In the genomic region with DNA sequence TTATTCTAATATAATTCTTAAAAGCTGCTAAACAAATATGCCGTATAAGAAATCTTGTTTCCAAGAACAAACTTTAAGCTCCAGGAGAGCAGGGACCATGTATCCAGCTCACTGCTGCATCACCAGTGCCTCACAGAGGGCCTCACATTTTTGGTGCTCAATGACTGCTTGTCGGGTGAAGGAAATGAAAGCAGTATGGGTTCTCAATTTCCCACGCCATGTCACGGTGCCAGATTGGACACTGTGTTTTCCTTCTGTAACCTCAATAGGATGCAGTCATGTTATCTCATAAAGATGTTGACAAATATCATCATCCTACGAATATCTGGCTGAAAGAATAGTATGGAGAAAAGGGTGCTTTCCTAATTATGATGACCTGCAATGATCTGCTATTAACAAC, we compare ENCODE assay signal across 13 cellular contexts.
DNase-seq lines count a peak whose midpoint lies in the region; ATAC-seq and TF ChIP-seq lines count a peak whose summit lies in the region.
"Had no signal": no experiment of that assay in that cellular context is flagged by ENCODE, and none has a peak within 500 bp of the region (broad histone marks: within the 10 kb centered on the region; RNA-seq: fewer than 3 reads in every experiment).

No MANE protein-coding gene starts in this region.

- H3K27ac Mint-ChIP-seq in glutamatergic neuron (ENCODE audit: unreplicated experiment): peak overlapping the region; percentile 62
- H3K27ac Mint-ChIP-seq in type B pancreatic cell: no peak overlapping the region
- H3K27ac Mint-ChIP-seq: activated B cell treated with CpG ODN at 0.5 μM for 24 hours; activated naive CD8-positive, alpha-beta T cell treated with anti-CD3 and anti-CD28 coated beads, Interleukin-2, amount 50 U/mL, for 24 hours; T-helper 1 cell treated with Interleukin-12 subunit alpha and Interleukin-12 subunit beta and Interleukin-4 antibody, amounts not matched to agents 30 μg/mL and 1 μg/mL, for 36 hours had no signal

- no peaks in the 10 kb centered on the region for H3K36me3 Mint-ChIP-seq in glutamatergic neuron (ENCODE audit: unreplicated experiment)
- no peaks in the 10 kb centered on the region for H3K36me3 Mint-ChIP-seq in type B pancreatic cell

- H3K27me3 Mint-ChIP-seq in glutamatergic neuron (ENCODE audit: unreplicated experiment): no peaks in the 10 kb centered on the region
- no peaks in the 10 kb centered on the region for H3K27me3 Mint-ChIP-seq in type B pancreatic cell
- H3K27me3 Mint-ChIP-seq: activated B cell treated with CpG ODN at 0.5 μM for 24 hours; activated naive CD8-positive, alpha-beta T cell treated with anti-CD3 and anti-CD28 coated beads, Interleukin-2, amount 50 U/mL, for 24 hours had no signal

- H3K9me3 Mint-ChIP-seq in glutamatergic neuron (ENCODE audit: unreplicated experiment): no peaks in the 10 kb centered on the region
- no peaks in the 10 kb centered on the region for H3K9me3 Mint-ChIP-seq in type B pancreatic cell
- H3K9me3 Mint-ChIP-seq: activated B cell treated with CpG ODN at 0.5 μM for 24 hours; activated naive CD8-positive, alpha-beta T cell treated with anti-CD3 and anti-CD28 coated beads, Interleukin-2, amount 50 U/mL, for 24 hours; T-helper 1 cell treated with Interleukin-12 subunit alpha and Interleukin-12 subunit beta and Interleukin-4 antibody, amounts not matched to agents 30 μg/mL and 1 μg/mL, for 36 hours had no signal

- no peaks in the 10 kb centered on the region for H3K9me3 ChIP-seq in SJCRH30 (replicated peaks)
- H3K9me3 ChIP-seq: right atrium auricular region had no signal

- no peak overlapping the region for H3K27ac ChIP-seq in SJCRH30

- TF ChIP-seq CTCF in glutamatergic neuron (IDR thresholded peaks at IDR 0.05; ENCODE audit: partially characterized antibody, unreplicated experiment) (no peak), type B pancreatic cell (conservative IDR thresholded peaks at IDR 0.05) (no peak)

- no peaks in the 10 kb centered on the region for H3K36me3 ChIP-seq in SJCRH30
- H3K36me3 ChIP-seq: right atrium auricular region had no signal

- H3K4me3 Mint-ChIP-seq in glutamatergic neuron (ENCODE audit: unreplicated experiment) (peak overlapping the region; percentile 42), type B pancreatic cell (peak overlapping the region; percentile 39)
- H3K4me3 Mint-ChIP-seq: activated B cell treated with CpG ODN at 0.5 μM for 24 hours; activated naive CD8-positive, alpha-beta T cell treated with anti-CD3 and anti-CD28 coated beads, Interleukin-2, amount 50 U/mL, for 24 hours; T-helper 1 cell treated with Interleukin-12 subunit alpha and Interleukin-12 subunit beta and Interleukin-4 antibody, amounts not matched to agents 30 μg/mL and 1 μg/mL, for 36 hours had no signal

- H3K4me1 ChIP-seq in SJCRH30: peaks cover 28% of the 10 kb centered on the region

- H3K27me3 ChIP-seq in SJCRH30: no peaks in the 10 kb centered on the region
- H3K27me3 ChIP-seq: right atrium auricular region had no signal

- no peak overlapping the region for H3K4me3 ChIP-seq in SJCRH30
- H3K4me3 ChIP-seq: right atrium auricular region had no signal

- DNase-seq in left cardiac atrium: no peak
- no peak for DNase-seq in Right ventricle myocardium inferior (ENCODE audit: missing footprints)
- peak; percentile 11 to 47 for DNase-seq in SJCRH30
- DNase-seq in glutamatergic neuron: no peak
- DNase-seq in type B pancreatic cell (ENCODE audit: extremely low spot score, unreplicated experiment): no peak
- DNase-seq in LoVo (ENCODE audit: low spot score): no peak
- DNase-seq in HuH-7.5 (ENCODE audit: low spot score): no peak
- DNase-seq: activated B cell treated with CpG ODN at 0.5 μM for 24 hours; activated CD8-positive, alpha-beta memory T cell treated with anti-CD3 and anti-CD28 coated beads for 24 hours; activated naive CD8-positive, alpha-beta T cell treated with anti-CD3 and anti-CD28 coated beads, Interleukin-2, amount 50 U/mL, for 24 hours had no signal

- intact Hi-C loops in left cardiac atrium (cut with DNase I) (loop anchor here in 1 of 2 donors (2.0 kb wide), 1 partner anchor 76 kb away; no protein-coding TSS in a partner anchor), Right ventricle myocardium inferior (cut with DNase I) (no loop called here)

- ATAC-seq in left cardiac atrium (peak; percentile 38 to 43), Right ventricle myocardium inferior (no peak), HG03521 (IDR thresholded peaks at IDR 0.05; ENCODE audit: unreplicated experiment) (no peak)
- ATAC-seq: activated naive CD8-positive, alpha-beta T cell treated with anti-CD3 and anti-CD28 coated beads, Interleukin-2, amount 50 U/mL, for 24 hours had no signal

- H3K4me1 Mint-ChIP-seq in glutamatergic neuron (ENCODE audit: low read depth, unreplicated experiment) (peaks cover 40% of the 10 kb centered on the region), type B pancreatic cell (ENCODE audit: unreplicated experiment) (peaks cover 48% of the 10 kb centered on the region)
- H3K4me1 Mint-ChIP-seq: activated naive CD8-positive, alpha-beta T cell treated with anti-CD3 and anti-CD28 coated beads, Interleukin-2, amount 50 U/mL, for 24 hours had no signal

Comparison
In these comparisons a context has a peak if more than half of its experiments do, and no peak if none do; other contexts are left out.
1. ATAC-seq: peak in left cardiac atrium (2 of 2); none in Right ventricle myocardium inferior (single experiment) and HG03521 (single experiment).
2. DNase-seq: peak in SJCRH30 (2 of 2); none in left cardiac atrium (single experiment), Right ventricle myocardium inferior (single experiment), glutamatergic neuron (single experiment), type B pancreatic cell (single experiment), LoVo (single experiment) and HuH-7.5 (single experiment).